Comparison of ENCODE assay signal across 24 cellular contexts in the genomic region with DNA sequence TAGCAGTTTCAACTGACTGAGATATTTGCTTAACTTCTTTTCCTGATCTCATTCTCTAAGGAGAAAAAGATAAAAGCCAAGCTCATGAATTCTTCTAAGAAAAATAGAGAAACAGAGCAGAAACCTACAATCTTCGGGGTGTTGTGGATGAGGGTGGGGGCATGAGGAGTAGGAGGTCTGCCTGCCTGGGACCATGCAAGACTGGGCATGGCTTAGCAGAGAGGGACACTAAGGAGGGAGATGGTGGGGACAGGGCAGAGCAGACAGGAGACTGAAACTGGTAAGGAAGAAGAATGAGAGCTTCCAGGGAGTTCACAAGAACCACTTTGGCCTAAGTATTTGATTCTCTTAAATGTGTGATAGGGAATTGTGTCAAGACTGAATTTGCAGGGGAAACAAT.
DNase-seq lines count a peak whose midpoint lies in the region; ATAC-seq and TF ChIP-seq lines count a peak whose summit lies in the region.
"Had no signal": no experiment of that assay in that cellular context is flagged by ENCODE, and none has a peak within 500 bp of the region (broad histone marks: within the 10 kb centered on the region; RNA-seq: fewer than 3 reads in every experiment).

No MANE protein-coding gene starts in this region.

- TF ChIP-seq CTCF in esophagus muscularis mucosa (IDR thresholded peaks at IDR 0.05) (no peak), left ventricle myocardium inferior (IDR thresholded peaks at IDR 0.05; ENCODE audit: borderline replicate concordance) (no peak)

- TF ChIP-seq POLR2A in esophagus muscularis mucosa (IDR thresholded peaks at IDR 0.05; ENCODE audit: low read depth) = no peak

- ATAC-seq in stimulated activated effector memory CD8-positive, alpha-beta T cell treated with anti-CD3 and anti-CD28 coated beads, Interleukin-12 subunit alpha, Interleukin-12 subunit beta, amount 100 ng/mL, for 72 hours = peak; percentile 55
- ATAC-seq in stimulated activated naive CD8-positive, alpha-beta T cell treated with anti-CD3 and anti-CD28 coated beads, Interleukin-15, Interleukin-2, amounts not matched to agents 100 U/mL and 50 U/mL, for 24 hours = no peak
- ATAC-seq: GM12878 had no signal

- H3K36me3 ChIP-seq in esophagus muscularis mucosa (no peaks in the 10 kb centered on the region), left ventricle myocardium inferior (no peaks in the 10 kb centered on the region)
- H3K36me3 ChIP-seq: BE2C, BLaER1 had no signal

- TF ChIP-seq EP300 in esophagus muscularis mucosa (IDR thresholded peaks at IDR 0.05) = no peak

- H3K4me3 ChIP-seq in esophagus muscularis mucosa (no peak overlapping the region), left ventricle myocardium inferior (no peak overlapping the region)
- H3K4me3 ChIP-seq: BLaER1, GM12878 had no signal

- intact Hi-C loops in esophagus muscularis mucosa (cut with DNase I) (no loop called here), left ventricle myocardium inferior (cut with micrococcal nuclease) (no loop called here)

- no peak overlapping the region for H3K27ac Mint-ChIP-seq in stimulated activated effector memory CD8-positive, alpha-beta T cell treated with anti-CD3 and anti-CD28 coated beads, Interleukin-12 subunit alpha, Interleukin-12 subunit beta, amount 100 ng/mL, for 72 hours
- H3K27ac Mint-ChIP-seq: CD14-positive monocyte; CD4-positive, alpha-beta memory T cell; CD4-positive, CD25-positive, alpha-beta regulatory T cell had no signal

- H3K4me1 ChIP-seq in esophagus muscularis mucosa (no peaks in the 10 kb centered on the region), left ventricle myocardium inferior (no peaks in the 10 kb centered on the region)
- H3K4me1 ChIP-seq: BE2C, BLaER1 had no signal

- no peaks in the 10 kb centered on the region for H3K27me3 ChIP-seq in esophagus muscularis mucosa
- H3K27me3 ChIP-seq in left ventricle myocardium inferior (ENCODE audit: low read depth) = no peaks in the 10 kb centered on the region
- H3K27me3 ChIP-seq: BLaER1 had no signal

- H3K9me3 Mint-ChIP-seq in stimulated activated effector memory CD8-positive, alpha-beta T cell treated with anti-CD3 and anti-CD28 coated beads, Interleukin-12 subunit alpha, Interleukin-12 subunit beta, amount 100 ng/mL, for 72 hours = no peaks in the 10 kb centered on the region
- H3K9me3 Mint-ChIP-seq: CD14-positive monocyte; CD4-positive, CD25-positive, alpha-beta regulatory T cell; CD8-positive, alpha-beta memory T cell had no signal

- DNase-seq in ecto neural progenitor cell (ENCODE audit: low spot score) = peak; percentile 16
- DNase-seq in esophagus muscularis mucosa (ENCODE audit: extremely low spot score) = peak; percentile 60
- no peak for DNase-seq in stimulated activated effector memory CD8-positive, alpha-beta T cell treated with anti-CD3 and anti-CD28 coated beads, Interleukin-12 subunit alpha, Interleukin-12 subunit beta, amount 100 ng/mL, for 72 hours (ENCODE audit: low spot score in 2 of 2)
- no peak for DNase-seq in MV-4-11 (lab: John Stamatoyannopoulos, UW)
- DNase-seq in left ventricle myocardium inferior = no peak
- DNase-seq in stimulated activated naive CD8-positive, alpha-beta T cell treated with anti-CD3 and anti-CD28 coated beads, Interleukin-15, Interleukin-2, amounts not matched to agents 100 U/mL and 50 U/mL, for 24 hours = no peak
- DNase-seq: 8988T; ACHN; BE2C; C1 segment of cervical spinal cord; CD4-positive, alpha-beta memory T cell; CD4-positive, CD25-positive, alpha-beta regulatory T cell; CD8-positive, alpha-beta memory T cell; COR-L47; DMS 273 treated with DMSO at 0.1 percent for 48 hours; DMS153; DMS53; DMS79; DND-41; EL; GDM1 had no signal

- no peaks in the 10 kb centered on the region for H3K4me1 Mint-ChIP-seq in stimulated activated effector memory CD8-positive, alpha-beta T cell treated with anti-CD3 and anti-CD28 coated beads, Interleukin-12 subunit alpha, Interleukin-12 subunit beta, amount 100 ng/mL, for 72 hours
- H3K4me1 Mint-ChIP-seq: CD14-positive monocyte; CD4-positive, alpha-beta memory T cell; CD4-positive, CD25-positive, alpha-beta regulatory T cell; CD8-positive, alpha-beta memory T cell had no signal

- no peak overlapping the region for H3K4me3 Mint-ChIP-seq in stimulated activated effector memory CD8-positive, alpha-beta T cell treated with anti-CD3 and anti-CD28 coated beads, Interleukin-12 subunit alpha, Interleukin-12 subunit beta, amount 100 ng/mL, for 72 hours
- H3K4me3 Mint-ChIP-seq: CD14-positive monocyte; CD4-positive, alpha-beta memory T cell; CD8-positive, alpha-beta memory T cell had no signal

- H3K9me3 ChIP-seq in esophagus muscularis mucosa (no peaks in the 10 kb centered on the region), left ventricle myocardium inferior (replicated peaks) (no peaks in the 10 kb centered on the region)
- H3K9me3 ChIP-seq: BE2C, BLaER1 had no signal

- no peak overlapping the region for H3K27ac ChIP-seq in esophagus muscularis mucosa (replicated peaks in 1 of 4)
- H3K27ac ChIP-seq in left ventricle myocardium inferior (replicated peaks) = no peak overlapping the region
- H3K27ac ChIP-seq: BLaER1 had no signal

- H3K36me3 Mint-ChIP-seq in stimulated activated effector memory CD8-positive, alpha-beta T cell treated with anti-CD3 and anti-CD28 coated beads, Interleukin-12 subunit alpha, Interleukin-12 subunit beta, amount 100 ng/mL, for 72 hours = no peaks in the 10 kb centered on the region
- H3K36me3 Mint-ChIP-seq: CD14-positive monocyte; CD4-positive, alpha-beta memory T cell; CD4-positive, CD25-positive, alpha-beta regulatory T cell; CD8-positive, alpha-beta memory T cell had no signal

- 89% methylated on average over 1 of the region's 1 CpG for WGBS in esophagus muscularis mucosa

Comparison
In these comparisons a context has a peak if more than half of its experiments do, and no peak if none do; other contexts are left out.
1. DNase-seq: peak in ecto neural progenitor cell (single experiment) and esophagus muscularis mucosa (single experiment); none in stimulated activated effector memory CD8-positive, alpha-beta T cell treated with anti-CD3 and anti-CD28 coated beads, Interleukin-12 subunit alpha, Interleukin-12 subunit beta, amount 100 ng/mL, for 72 hours (0 of 2), MV-4-11 (single experiment), left ventricle myocardium inferior (single experiment) and stimulated activated naive CD8-positive, alpha-beta T cell treated with anti-CD3 and anti-CD28 coated beads, Interleukin-15, Interleukin-2, amounts not matched to agents 100 U/mL and 50 U/mL, for 24 hours (single experiment).